In the genomic region with DNA sequence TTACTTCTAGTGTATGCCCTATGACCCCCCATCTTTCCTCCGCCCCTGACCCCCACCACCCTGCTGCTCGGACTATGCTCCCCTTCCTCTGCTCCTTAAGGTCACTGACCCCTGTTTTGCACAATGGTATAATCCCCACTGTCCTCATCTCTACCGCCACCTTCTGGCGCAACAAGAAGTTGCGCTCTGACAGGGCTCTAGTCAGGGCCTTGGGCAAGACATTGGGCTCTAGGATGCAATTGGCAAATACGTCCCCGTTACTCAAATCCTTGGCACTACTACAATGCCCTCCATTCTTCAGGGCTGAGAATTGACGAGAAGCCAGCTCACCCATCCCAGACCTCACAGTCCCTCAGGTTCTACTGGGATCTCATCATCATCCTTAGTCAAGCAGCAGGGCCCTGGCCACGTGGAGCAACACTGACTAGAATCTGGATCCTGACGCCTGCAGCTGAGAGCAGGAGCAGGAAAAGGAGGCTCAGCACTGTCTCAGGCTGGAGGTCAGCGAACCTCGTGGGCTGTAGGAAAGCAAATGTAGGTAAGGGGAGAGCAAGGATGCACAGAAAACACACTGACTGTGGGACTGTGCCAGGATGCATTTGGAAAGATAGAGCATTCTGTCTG, we compare ENCODE assay signal across 2 cellular contexts.
TF ChIP-seq lines count a peak whose summit lies in the region.

No MANE protein-coding gene starts in this region.

TF ChIP-seq in SK-N-SH, 30 proteins besides CTCF, POLR2A, EP300 and RAD21 (continued from another document):
- TF ChIP-seq NRF1 (IDR thresholded peaks at IDR 0.05; ENCODE audit: low read depth, low read length) (no peak), EZH2phosphoT487 (IDR thresholded peaks at IDR 0.05; ENCODE audit: borderline replicate concordance, low read depth) (no peak), YY1 (IDR thresholded peaks at IDR 0.05; ENCODE audit: low read depth) (no peak), ELF1 (IDR thresholded peaks at IDR 0.05) (no peak), MEF2A (IDR thresholded peaks at IDR 0.05; ENCODE audit: borderline replicate concordance, low read depth) (no peak), RXRA (IDR thresholded peaks at IDR 0.05; ENCODE audit: borderline replicate concordance, low read depth) (no peak), SIN3A (IDR thresholded peaks at IDR 0.05; ENCODE audit: borderline replicate concordance, low read depth, low read length) (no peak), JUND (IDR thresholded peaks at IDR 0.05) (no peak), CHD2 (IDR thresholded peaks at IDR 0.05; ENCODE audit: low read length, partially characterized antibody) (no peak), SMC3 (IDR thresholded peaks at IDR 0.05; ENCODE audit: low read depth, low read length) (no peak), MXI1 (IDR thresholded peaks at IDR 0.05; ENCODE audit: low read depth, low read length) (no peak), TEAD4 (IDR thresholded peaks at IDR 0.05; ENCODE audit: borderline replicate concordance, insufficient read depth) (no peak), GATA2 (CRISPR knock-in tag; IDR thresholded peaks at IDR 0.05) (no peak), TAF1 (IDR thresholded peaks at IDR 0.05; ENCODE audit: borderline replicate concordance, low read depth, low read length) (no peak)
- TF ChIP-seq, protein P1, sequence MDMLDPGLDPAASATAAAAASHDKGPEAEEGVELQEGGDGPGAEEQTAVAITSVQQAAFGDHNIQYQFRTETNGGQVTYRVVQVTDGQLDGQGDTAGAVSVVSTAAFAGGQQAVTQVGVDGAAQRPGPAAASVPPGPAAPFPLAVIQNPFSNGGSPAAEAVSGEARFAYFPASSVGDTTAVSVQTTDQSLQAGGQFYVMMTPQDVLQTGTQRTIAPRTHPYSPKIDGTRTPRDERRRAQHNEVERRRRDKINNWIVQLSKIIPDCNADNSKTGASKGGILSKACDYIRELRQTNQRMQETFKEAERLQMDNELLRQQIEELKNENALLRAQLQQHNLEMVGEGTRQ (IDR thresholded peaks at IDR 0.05; ENCODE audit: borderline replicate concordance, low read depth, low read length): no peak
- TF ChIP-seq, protein P2, sequence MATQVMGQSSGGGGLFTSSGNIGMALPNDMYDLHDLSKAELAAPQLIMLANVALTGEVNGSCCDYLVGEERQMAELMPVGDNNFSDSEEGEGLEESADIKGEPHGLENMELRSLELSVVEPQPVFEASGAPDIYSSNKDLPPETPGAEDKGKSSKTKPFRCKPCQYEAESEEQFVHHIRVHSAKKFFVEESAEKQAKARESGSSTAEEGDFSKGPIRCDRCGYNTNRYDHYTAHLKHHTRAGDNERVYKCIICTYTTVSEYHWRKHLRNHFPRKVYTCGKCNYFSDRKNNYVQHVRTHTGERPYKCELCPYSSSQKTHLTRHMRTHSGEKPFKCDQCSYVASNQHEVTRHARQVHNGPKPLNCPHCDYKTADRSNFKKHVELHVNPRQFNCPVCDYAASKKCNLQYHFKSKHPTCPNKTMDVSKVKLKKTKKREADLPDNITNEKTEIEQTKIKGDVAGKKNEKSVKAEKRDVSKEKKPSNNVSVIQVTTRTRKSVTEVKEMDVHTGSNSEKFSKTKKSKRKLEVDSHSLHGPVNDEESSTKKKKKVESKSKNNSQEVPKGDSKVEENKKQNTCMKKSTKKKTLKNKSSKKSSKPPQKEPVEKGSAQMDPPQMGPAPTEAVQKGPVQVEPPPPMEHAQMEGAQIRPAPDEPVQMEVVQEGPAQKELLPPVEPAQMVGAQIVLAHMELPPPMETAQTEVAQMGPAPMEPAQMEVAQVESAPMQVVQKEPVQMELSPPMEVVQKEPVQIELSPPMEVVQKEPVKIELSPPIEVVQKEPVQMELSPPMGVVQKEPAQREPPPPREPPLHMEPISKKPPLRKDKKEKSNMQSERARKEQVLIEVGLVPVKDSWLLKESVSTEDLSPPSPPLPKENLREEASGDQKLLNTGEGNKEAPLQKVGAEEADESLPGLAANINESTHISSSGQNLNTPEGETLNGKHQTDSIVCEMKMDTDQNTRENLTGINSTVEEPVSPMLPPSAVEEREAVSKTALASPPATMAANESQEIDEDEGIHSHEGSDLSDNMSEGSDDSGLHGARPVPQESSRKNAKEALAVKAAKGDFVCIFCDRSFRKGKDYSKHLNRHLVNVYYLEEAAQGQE (IDR thresholded peaks at IDR 0.05; ENCODE audit: low read depth, low read length): no peak
- TF ChIP-seq, protein P3, sequence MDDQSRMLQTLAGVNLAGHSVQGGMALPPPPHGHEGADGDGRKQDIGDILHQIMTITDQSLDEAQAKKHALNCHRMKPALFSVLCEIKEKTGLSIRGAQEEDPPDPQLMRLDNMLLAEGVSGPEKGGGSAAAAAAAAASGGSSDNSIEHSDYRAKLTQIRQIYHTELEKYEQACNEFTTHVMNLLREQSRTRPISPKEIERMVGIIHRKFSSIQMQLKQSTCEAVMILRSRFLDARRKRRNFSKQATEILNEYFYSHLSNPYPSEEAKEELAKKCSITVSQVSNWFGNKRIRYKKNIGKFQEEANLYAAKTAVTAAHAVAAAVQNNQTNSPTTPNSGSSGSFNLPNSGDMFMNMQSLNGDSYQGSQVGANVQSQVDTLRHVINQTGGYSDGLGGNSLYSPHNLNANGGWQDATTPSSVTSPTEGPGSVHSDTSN (IDR thresholded peaks at IDR 0.05): no peak
- TF ChIP-seq, protein P4, sequence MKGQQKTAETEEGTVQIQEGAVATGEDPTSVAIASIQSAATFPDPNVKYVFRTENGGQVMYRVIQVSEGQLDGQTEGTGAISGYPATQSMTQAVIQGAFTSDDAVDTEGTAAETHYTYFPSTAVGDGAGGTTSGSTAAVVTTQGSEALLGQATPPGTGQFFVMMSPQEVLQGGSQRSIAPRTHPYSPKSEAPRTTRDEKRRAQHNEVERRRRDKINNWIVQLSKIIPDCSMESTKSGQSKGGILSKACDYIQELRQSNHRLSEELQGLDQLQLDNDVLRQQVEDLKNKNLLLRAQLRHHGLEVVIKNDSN (IDR thresholded peaks at IDR 0.05; ENCODE audit: borderline replicate concordance, low read depth): no peak

TF ChIP-seq in SK-N-SH treated with all-trans-retinoic acid at 6 μM for 48 hours, 23 proteins besides CTCF, POLR2A, EP300 and RAD21 (continued from another document):
- TF ChIP-seq OSR1 (CRISPR knock-in tag; IDR thresholded peaks at IDR 0.05): no peak
- TF ChIP-seq TCF4 (CRISPR knock-in tag; IDR thresholded peaks at IDR 0.05; ENCODE audit: borderline replicate concordance): no peak
